9 cellular contexts compared by ENCODE assay signal in the genomic region with DNA sequence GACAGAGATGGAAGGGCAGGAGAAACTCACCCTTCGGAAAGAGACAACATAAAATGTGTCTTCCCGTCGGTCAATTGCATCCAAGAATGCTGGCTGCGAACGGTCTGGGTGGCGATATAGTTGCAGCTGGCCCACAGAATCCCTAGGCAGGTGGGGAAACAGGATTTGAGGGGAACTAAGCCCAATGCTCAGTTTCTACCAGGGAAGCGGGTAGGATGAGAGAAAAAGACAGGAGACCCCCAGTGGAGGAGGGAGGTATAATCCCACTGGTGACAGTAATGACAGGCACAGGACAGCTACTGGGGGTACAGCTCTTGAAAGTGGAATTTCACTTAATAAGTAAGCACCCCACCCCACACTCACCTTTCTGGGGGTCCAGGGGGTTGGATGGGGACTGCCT. TPM values are rescaled to one million over a fixed set of nuclear protein-coding genes. Genes with fewer than 3 reads are reported as not detected.
DNase-seq lines count a peak whose midpoint lies in the region; ATAC-seq, FAIRE-seq and TF ChIP-seq lines count a peak whose summit lies in the region.
"Had no signal": no experiment of that assay in that cellular context is flagged by ENCODE, and none has a peak within 500 bp of the region (broad histone marks: within the 10 kb centered on the region; RNA-seq: fewer than 3 reads in every experiment).

No MANE protein-coding gene starts in this region.

- H3K9me3 ChIP-seq in astrocyte (ENCODE audit: insufficient read depth, low read depth, low read length) = no peaks in the 10 kb centered on the region

- no peak overlapping the region for H3K27ac ChIP-seq in astrocyte (ENCODE audit: low read depth, low read length)

- peaks cover 8% of the 10 kb centered on the region for H3K4me1 Mint-ChIP-seq in astrocyte (ENCODE audit: low read depth, unreplicated experiment)
- H3K4me1 Mint-ChIP-seq in nephron = peaks cover 42% of the 10 kb centered on the region

- H3K4me3 ChIP-seq in HFF-Myc (replicated peaks; ENCODE audit: low read depth, low read length) (no peak overlapping the region), astrocyte (ENCODE audit: insufficient read depth, low read depth, low read length) (no peak overlapping the region)

- H3K4me3 Mint-ChIP-seq in astrocyte (ENCODE audit: unreplicated experiment) (no peak overlapping the region), nephron (no peak overlapping the region)

- peaks cover 20% of the 10 kb centered on the region for H3K36me3 ChIP-seq in astrocyte (ENCODE audit: insufficient read depth, low read length)

- H3K4me2 ChIP-seq in astrocyte (ENCODE audit: low read length) = no peak overlapping the region

- TF ChIP-seq CTCF in HFF-Myc (IDR thresholded peaks at IDR 0.05; ENCODE audit: low read depth, low read length, missing control alignments) = peak; percentile 55
- TF ChIP-seq CTCF in astrocyte (IDR thresholded peaks at IDR 0.05; ENCODE audit: insufficient read depth, low read depth, low read length) = peak; percentile 38
- peak; percentile 44 to 46 (median 46) for TF ChIP-seq CTCF in nephron (IDR thresholded peaks at IDR 0.05; ENCODE audit: unreplicated experiment in 3 of 3)

- H3K79me2 ChIP-seq in astrocyte (ENCODE audit: insufficient read depth, low read length) = no peaks in the 10 kb centered on the region

- no peak overlapping the region for H2AFZ ChIP-seq in astrocyte (ENCODE audit: low read depth, low read length)

- FAIRE-seq in astrocyte (lab: Jason Lieb, UNC) = no peak
- FAIRE-seq: islet of Langerhans had no signal

- peaks cover 18% of the 10 kb centered on the region for H3K36me3 Mint-ChIP-seq in astrocyte (ENCODE audit: low read depth, unreplicated experiment)
- peaks cover 47% of the 10 kb centered on the region for H3K36me3 Mint-ChIP-seq in nephron (ENCODE audit: low read depth)

- peak; percentile 75 for DNase-seq in D341Med (ENCODE audit: low spot score)
- no peak for DNase-seq in HFF-Myc (ENCODE audit: extremely low read depth, low read depth)
- no peak for DNase-seq in astrocyte (ENCODE audit: low read depth)
- DNase-seq in activated effector memory CD4-positive, alpha-beta T cell treated with anti-CD3 and anti-CD28 coated beads, Interleukin-2, amount 50 U/mL, for 16 hours = no peak
- no peak for DNase-seq in activated CD4-positive, alpha-beta T cell treated with anti-CD3 and anti-CD28 coated beads, Interleukin-2, amount 50 U/mL, for 1 hour

- ATAC-seq in HG03159 (IDR thresholded peaks at IDR 0.05; ENCODE audit: unreplicated experiment) = no peak
- no peak for ATAC-seq in GM19395 (IDR thresholded peaks at IDR 0.05; ENCODE audit: unreplicated experiment)

- peaks cover 4% of the 10 kb centered on the region for H3K27me3 Mint-ChIP-seq in astrocyte (ENCODE audit: low read depth, unreplicated experiment)
- H3K27me3 Mint-ChIP-seq in nephron (ENCODE audit: low read depth) = no peaks in the 10 kb centered on the region

- H3K9ac ChIP-seq in astrocyte (ENCODE audit: low read length) = no peak overlapping the region

- peaks cover 15% of the 10 kb centered on the region for H4K20me1 ChIP-seq in astrocyte (ENCODE audit: insufficient read depth, low read length)

- H3K9me3 Mint-ChIP-seq in astrocyte (ENCODE audit: unreplicated experiment) (no peaks in the 10 kb centered on the region), nephron (no peaks in the 10 kb centered on the region)

- H3K27me3 ChIP-seq in astrocyte (ENCODE audit: insufficient read depth, low read length) = no peaks in the 10 kb centered on the region

- H3K27ac Mint-ChIP-seq in astrocyte (ENCODE audit: unreplicated experiment) (no peak overlapping the region), nephron (peak overlapping the region in 2 of 3 experiments; percentile 42 to 69)

- H3K4me1 ChIP-seq in astrocyte (ENCODE audit: insufficient read depth, low read length) = peaks cover 18% of the 10 kb centered on the region

RNA-seq across cellular contexts. Expression of gene TNXB, which starts 7.5 kb away (rescaled TPM):
- total RNA-seq in astrocyte = 1.8 and 2.3 TPM in 2 replicates

RNA-seq across cellular contexts. Expression of gene ATF6B, which starts 11.4 kb away (rescaled TPM):
- total RNA-seq in astrocyte = 68.7 and 70.1 TPM in 2 replicates

RNA-seq across cellular contexts. Expression of gene FKBPL, which starts 13.4 kb away (rescaled TPM):
- 5.2 TPM in 2 replicates for total RNA-seq in astrocyte

RNA-seq across cellular contexts. Expression of gene PRRT1, which starts 35.1 kb away (rescaled TPM):
- total RNA-seq in astrocyte = 0.45 and 0.67 TPM in 2 replicates

RNA-seq across cellular contexts. Expression of gene PPT2, which starts 37.3 kb away (rescaled TPM):
- total RNA-seq in astrocyte = 25.6 and 33.0 TPM in 2 replicates
